Comparison of ENCODE assay signal across 1 cellular context in the genomic region with DNA sequence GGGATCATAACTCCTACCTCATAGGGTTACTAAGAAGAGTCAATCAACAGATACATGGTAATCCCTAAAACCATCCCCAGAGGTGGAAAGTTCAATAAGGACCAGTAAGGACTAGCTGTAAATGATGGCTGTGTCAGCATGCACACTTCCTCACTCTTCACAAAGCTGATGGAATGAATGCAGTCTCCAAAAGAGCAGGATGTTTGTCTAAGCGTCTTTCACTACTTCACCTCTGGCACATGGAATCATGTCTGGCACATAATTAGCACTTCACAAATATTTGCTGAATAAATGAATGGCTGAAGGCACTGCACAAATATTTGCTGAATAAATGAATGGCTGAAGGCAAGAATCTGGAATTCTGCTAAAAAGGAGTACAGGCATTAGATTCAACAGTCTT.
TF ChIP-seq lines count a peak whose summit lies in the region.

No MANE protein-coding gene starts in this region.

TF ChIP-seq in IMR-90, 13 proteins besides CTCF, POLR2A, EP300 and RAD21:
- TF ChIP-seq SMC3 (IDR thresholded peaks at IDR 0.05; ENCODE audit: low read depth, low read length), result no peak
- TF ChIP-seq, protein P1, sequence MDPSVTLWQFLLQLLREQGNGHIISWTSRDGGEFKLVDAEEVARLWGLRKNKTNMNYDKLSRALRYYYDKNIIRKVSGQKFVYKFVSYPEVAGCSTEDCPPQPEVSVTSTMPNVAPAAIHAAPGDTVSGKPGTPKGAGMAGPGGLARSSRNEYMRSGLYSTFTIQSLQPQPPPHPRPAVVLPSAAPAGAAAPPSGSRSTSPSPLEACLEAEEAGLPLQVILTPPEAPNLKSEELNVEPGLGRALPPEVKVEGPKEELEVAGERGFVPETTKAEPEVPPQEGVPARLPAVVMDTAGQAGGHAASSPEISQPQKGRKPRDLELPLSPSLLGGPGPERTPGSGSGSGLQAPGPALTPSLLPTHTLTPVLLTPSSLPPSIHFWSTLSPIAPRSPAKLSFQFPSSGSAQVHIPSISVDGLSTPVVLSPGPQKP (IDR thresholded peaks at IDR 0.05; ENCODE audit: borderline replicate concordance, low read depth, low read length), result no peak
- TF ChIP-seq RCOR1 (IDR thresholded peaks at IDR 0.05; ENCODE audit: insufficient replicate concordance, low read length), result no peak
- no peak for TF ChIP-seq RFX5 (IDR thresholded peaks at IDR 0.05; ENCODE audit: low read depth, low read length)
- no peak for TF ChIP-seq MXI1 (IDR thresholded peaks at IDR 0.05; ENCODE audit: borderline replicate concordance, low read depth, low read length)
- TF ChIP-seq, protein P2, sequence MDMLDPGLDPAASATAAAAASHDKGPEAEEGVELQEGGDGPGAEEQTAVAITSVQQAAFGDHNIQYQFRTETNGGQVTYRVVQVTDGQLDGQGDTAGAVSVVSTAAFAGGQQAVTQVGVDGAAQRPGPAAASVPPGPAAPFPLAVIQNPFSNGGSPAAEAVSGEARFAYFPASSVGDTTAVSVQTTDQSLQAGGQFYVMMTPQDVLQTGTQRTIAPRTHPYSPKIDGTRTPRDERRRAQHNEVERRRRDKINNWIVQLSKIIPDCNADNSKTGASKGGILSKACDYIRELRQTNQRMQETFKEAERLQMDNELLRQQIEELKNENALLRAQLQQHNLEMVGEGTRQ (IDR thresholded peaks at IDR 0.05; ENCODE audit: low read depth, low read length), result no peak
- no peak for TF ChIP-seq NFE2L2 (IDR thresholded peaks at IDR 0.05; ENCODE audit: low read depth, low read length)
- no peak for TF ChIP-seq MAZ (IDR thresholded peaks at IDR 0.05; ENCODE audit: borderline replicate concordance, low read depth, low read length)
- no peak for TF ChIP-seq MAFK (IDR thresholded peaks at IDR 0.05; ENCODE audit: low read depth, low read length)
- no peak for TF ChIP-seq CHD1 (IDR thresholded peaks at IDR 0.05; ENCODE audit: low read depth, low read length)
- no peak for TF ChIP-seq BHLHE40 (IDR thresholded peaks at IDR 0.05; ENCODE audit: low read depth, low read length)
- TF ChIP-seq FOS (IDR thresholded peaks at IDR 0.05; ENCODE audit: low read depth, low read length), result no peak
- TF ChIP-seq CEBPB (IDR thresholded peaks at IDR 0.05; ENCODE audit: low read depth, low read length), result no peak
